Comparison of ENCODE assay signal across 8 cellular contexts in the genomic region with DNA sequence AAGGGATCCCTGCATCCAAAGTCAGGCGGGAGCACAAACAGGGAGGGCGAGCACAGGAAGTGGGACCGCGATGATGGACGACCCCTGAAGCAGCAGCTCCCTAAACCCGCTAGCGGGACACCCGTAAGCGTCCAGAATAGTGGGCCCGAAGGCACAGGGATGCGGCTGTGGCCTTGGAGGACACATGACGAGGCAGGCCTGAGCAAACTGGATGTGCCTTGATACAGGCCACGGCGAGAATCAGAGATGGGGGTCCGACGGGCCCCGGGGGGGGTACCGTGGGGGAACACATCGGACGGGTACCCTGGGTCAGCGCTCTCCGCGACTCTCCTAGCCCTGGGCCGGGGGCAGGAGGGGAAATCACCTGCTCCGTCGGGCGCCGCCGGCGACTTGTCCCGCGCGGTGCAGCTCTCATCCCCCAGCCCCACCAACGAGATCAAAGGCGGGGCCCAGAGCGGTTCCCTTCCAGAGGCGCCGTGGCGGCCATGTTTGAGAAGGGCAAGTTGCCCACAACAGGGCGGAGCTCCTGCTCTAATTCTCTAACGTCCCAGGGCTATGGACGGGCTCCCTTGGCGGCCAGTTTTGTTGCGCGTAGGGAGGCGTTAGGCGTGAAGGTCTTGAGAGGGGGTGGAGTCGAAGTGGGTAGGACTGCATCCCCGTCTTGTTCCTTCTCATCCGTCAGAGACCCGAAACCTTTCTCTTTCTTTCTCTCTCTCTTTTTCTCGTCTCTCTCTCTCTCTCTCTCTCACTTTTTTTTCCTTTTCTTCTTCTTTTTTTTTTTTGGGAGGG. TPM values are rescaled to one million over a fixed set of nuclear protein-coding genes. Genes with fewer than 3 reads are reported as not detected.
DNase-seq lines count a peak whose midpoint lies in the region; ATAC-seq and TF ChIP-seq lines count a peak whose summit lies in the region.

A gene with protein sequence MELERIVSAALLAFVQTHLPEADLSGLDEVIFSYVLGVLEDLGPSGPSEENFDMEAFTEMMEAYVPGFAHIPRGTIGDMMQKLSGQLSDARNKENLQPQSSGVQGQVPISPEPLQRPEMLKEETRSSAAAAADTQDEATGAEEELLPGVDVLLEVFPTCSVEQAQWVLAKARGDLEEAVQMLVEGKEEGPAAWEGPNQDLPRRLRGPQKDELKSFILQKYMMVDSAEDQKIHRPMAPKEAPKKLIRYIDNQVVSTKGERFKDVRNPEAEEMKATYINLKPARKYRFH (minus strand): TSS at position 413 of the 789 bp plus-strand sequence. CDS start 7,386 bp downstream, outside the sequence.

- TF ChIP-seq POLR2A in testis (IDR thresholded peaks at IDR 0.05) = no peak

- H3K4me1 ChIP-seq in testis = peaks cover 21% of the 10 kb centered on the region

- 0 to 1% methylated on average over 27 to 50 of the region's 52 CpGs for WGBS in testis, 2 donors

- H3K9me3 ChIP-seq in testis = no peaks in the 10 kb centered on the region

- ATAC-seq in HG02588 (IDR thresholded peaks at IDR 0.05; ENCODE audit: unreplicated experiment) (peak; percentile 85), SK-N-SH treated with all-trans-retinoic acid at 6 μM for 48 hours (peak; percentile 96)

- intact Hi-C loops in testis (cut with DNase I; ENCODE audit: low total_unique reads) = no loop called here

- peaks cover 56% of the 10 kb centered on the region for H3K4me1 Mint-ChIP-seq in activated naive CD4-positive, alpha-beta T cell treated with anti-CD3 and anti-CD28 coated beads, Interleukin-2, amount 50 U/mL, for 24 hours

- peak within 1 kb of the TSS; percentile 97 for H3K27ac Mint-ChIP-seq in activated naive CD4-positive, alpha-beta T cell treated with anti-CD3 and anti-CD28 coated beads, Interleukin-2, amount 50 U/mL, for 24 hours

- peak in 2 of 3 experiments; percentile 2 to 18 for TF ChIP-seq CTCF in testis (IDR thresholded peaks at IDR 0.05)

- peak within 1 kb of the TSS; percentile 94 for H3K4me3 Mint-ChIP-seq in activated naive CD4-positive, alpha-beta T cell treated with anti-CD3 and anti-CD28 coated beads, Interleukin-2, amount 50 U/mL, for 24 hours

- no peaks in the 10 kb centered on the region for H3K27me3 Mint-ChIP-seq in activated naive CD4-positive, alpha-beta T cell treated with anti-CD3 and anti-CD28 coated beads, Interleukin-2, amount 50 U/mL, for 24 hours

- no peaks in the 10 kb centered on the region for H3K36me3 Mint-ChIP-seq in activated naive CD4-positive, alpha-beta T cell treated with anti-CD3 and anti-CD28 coated beads, Interleukin-2, amount 50 U/mL, for 24 hours

- DNase-seq in NCI-H1092 (lab: John Stamatoyannopoulos, UW) (peak; percentile 88), germinal center (ENCODE audit: low spot score) (peak; percentile 90), occipital lobe (lab: John Stamatoyannopoulos, UW) (peak; percentile 96), testis (peak; percentile 98)

- no peaks in the 10 kb centered on the region for H3K9me3 Mint-ChIP-seq in activated naive CD4-positive, alpha-beta T cell treated with anti-CD3 and anti-CD28 coated beads, Interleukin-2, amount 50 U/mL, for 24 hours

- no peaks in the 10 kb centered on the region for H3K36me3 ChIP-seq in testis (ENCODE audit: low read depth, missing control alignments)

- H3K27ac ChIP-seq in testis = peak within 1 kb of the TSS; percentile 73 to 87

- H3K4me3 ChIP-seq in GM08714 (ENCODE audit: low read length) (peak within 1 kb of the TSS; percentile 80), testis (peak within 1 kb of the TSS; percentile 84 to 96)

- no peaks in the 10 kb centered on the region for H3K27me3 ChIP-seq in testis

TF ChIP-seq in SK-N-SH treated with all-trans-retinoic acid at 6 μM for 48 hours, 23 proteins besides CTCF, POLR2A, EP300 and RAD21:
- TF ChIP-seq, protein P1, sequence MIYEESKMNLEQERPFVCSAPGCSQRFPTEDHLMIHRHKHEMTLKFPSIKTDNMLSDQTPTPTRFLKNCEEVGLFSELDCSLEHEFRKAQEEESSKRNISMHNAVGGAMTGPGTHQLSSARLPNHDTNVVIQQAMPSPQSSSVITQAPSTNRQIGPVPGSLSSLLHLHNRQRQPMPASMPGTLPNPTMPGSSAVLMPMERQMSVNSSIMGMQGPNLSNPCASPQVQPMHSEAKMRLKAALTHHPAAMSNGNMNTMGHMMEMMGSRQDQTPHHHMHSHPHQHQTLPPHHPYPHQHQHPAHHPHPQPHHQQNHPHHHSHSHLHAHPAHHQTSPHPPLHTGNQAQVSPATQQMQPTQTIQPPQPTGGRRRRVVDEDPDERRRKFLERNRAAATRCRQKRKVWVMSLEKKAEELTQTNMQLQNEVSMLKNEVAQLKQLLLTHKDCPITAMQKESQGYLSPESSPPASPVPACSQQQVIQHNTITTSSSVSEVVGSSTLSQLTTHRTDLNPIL (CRISPR knock-in tag; IDR thresholded peaks at IDR 0.05; ENCODE audit: low read depth) = no peak
- peak; percentile 27; the same call in 1 of the 2 replicates for TF ChIP-seq PATZ1 (CRISPR knock-in tag; IDR thresholded peaks at IDR 0.05; ENCODE audit: borderline replicate concordance)

RNA-seq across cellular contexts. Expression of the gene that starts here (rescaled TPM):
- total RNA-seq in occipital lobe (37.3 TPM), testis (10 to 100 TPM; 49.0 to 70.5 TPM)
- 76.0 TPM for polyA plus RNA-seq in testis (ENCODE audit: insufficient read depth, low read depth, low replicate concordance)

Comparison
In these comparisons a context has a peak if more than half of its experiments do, and no peak if none do; other contexts are left out.
1. Peak in every context shown above with its lines: DNase-seq, ATAC-seq, H3K4me3 ChIP-seq and H3K27ac ChIP-seq.